Comparison of ENCODE assay signal across 10 cellular contexts in the genomic region with DNA sequence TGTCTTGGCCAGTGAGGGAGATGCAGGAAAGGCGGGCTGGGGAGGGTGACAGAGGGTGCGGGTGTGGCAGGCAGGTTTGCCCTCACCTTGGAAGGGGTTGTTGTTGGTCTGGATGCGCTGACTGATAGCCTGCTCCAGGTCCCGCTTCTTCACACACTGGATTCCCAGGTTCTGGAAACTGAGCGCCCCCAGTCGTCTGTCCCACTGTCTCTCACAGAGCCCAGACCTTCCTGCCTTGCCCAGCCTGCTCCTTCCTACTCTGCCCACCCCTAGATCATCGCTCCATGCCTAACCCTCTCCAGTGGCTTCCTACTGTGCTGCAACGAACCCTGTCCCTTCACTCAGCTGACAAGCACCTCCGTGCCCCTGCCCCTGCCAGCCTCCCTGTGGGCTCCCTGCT. TPM values are rescaled to one million over a fixed set of nuclear protein-coding genes. Genes with fewer than 3 reads are reported as not detected.
DNase-seq lines count a peak whose midpoint lies in the region; ATAC-seq lines count a peak whose summit lies in the region.
"Had no signal": no experiment of that assay in that cellular context is flagged by ENCODE, and none has a peak within 500 bp of the region (broad histone marks: within the 10 kb centered on the region; RNA-seq: fewer than 3 reads in every experiment).

No MANE protein-coding gene starts in this region.

- CTCF ChIA-PET in CD8-positive, alpha-beta memory T cell (lab: Charles Lee): no interaction called here
- CTCF ChIA-PET in activated CD4-positive, alpha-beta memory T cell treated with anti-CD3 and anti-CD28 coated beads, Interleukin-2, amount 10 ng/mL, durations not matched to agents 7 days and 5 days (lab: Charles Lee): interaction anchor here (1.6 kb wide), 1 partner anchor 7 kb away, joined by 3 read pairs; no protein-coding TSS in a partner anchor

- peaks cover 14 to 75% (median 21%) of the 10 kb centered on the region in 3 donors for H3K36me3 Mint-ChIP-seq in CD8-positive, alpha-beta memory T cell
- peaks cover 62% of the 10 kb centered on the region for H3K36me3 Mint-ChIP-seq in activated CD4-positive, alpha-beta memory T cell treated with anti-CD3 and anti-CD28 coated beads, Interleukin-2, amount 10 ng/mL, durations not matched to agents 7 days and 5 days (ENCODE audit: low read depth)
- peaks cover 17 to 40% of the 10 kb centered on the region in 2 donors for H3K36me3 Mint-ChIP-seq in naive B cell

- H3K36me3 ChIP-seq in CD8-positive, alpha-beta memory T cell (ENCODE audit: insufficient read depth, low read length): peaks cover 61% of the 10 kb centered on the region

- no peaks in the 10 kb centered on the region for H3K9me3 Mint-ChIP-seq in CD8-positive, alpha-beta memory T cell
- H3K9me3 Mint-ChIP-seq in activated CD4-positive, alpha-beta memory T cell treated with anti-CD3 and anti-CD28 coated beads, Interleukin-2, amount 10 ng/mL, durations not matched to agents 7 days and 5 days: no peaks in the 10 kb centered on the region
- no peaks in the 10 kb centered on the region for H3K9me3 Mint-ChIP-seq in naive B cell

- H3K27me3 Mint-ChIP-seq in CD8-positive, alpha-beta memory T cell: no peaks in the 10 kb centered on the region
- H3K27me3 Mint-ChIP-seq in activated CD4-positive, alpha-beta memory T cell treated with anti-CD3 and anti-CD28 coated beads, Interleukin-2, amount 10 ng/mL, durations not matched to agents 7 days and 5 days: no peaks in the 10 kb centered on the region
- no peaks in the 10 kb centered on the region for H3K27me3 Mint-ChIP-seq in naive B cell

- DNase-seq in CD8-positive, alpha-beta memory T cell: no peak
- no peak for DNase-seq in activated CD4-positive, alpha-beta memory T cell treated with anti-CD3 and anti-CD28 coated beads, Interleukin-2, amount 10 ng/mL, durations not matched to agents 7 days and 5 days
- DNase-seq in naive B cell (no peak), NCI-H146 treated with DMSO at 0.1 percent for 48 hours (lab: John Stamatoyannopoulos, UW; ENCODE audit: unreplicated experiment) (no peak), HuH-7.5 (ENCODE audit: low spot score) (no peak), NCI-H345 treated with DMSO at 0.1 percent for 48 hours (lab: John Stamatoyannopoulos, UW; ENCODE audit: unreplicated experiment) (no peak)
- DNase-seq: NCI-H1092 treated with DMSO at 0.1 percent for 48 hours, NCI-H510A, small intestine, trophoblast cell had no signal

- H3K27ac Mint-ChIP-seq in CD8-positive, alpha-beta memory T cell: peak overlapping the region in 6 of 8 donors; percentile 51 to 100 (median 88)
- peak overlapping the region; percentile 54 for H3K27ac Mint-ChIP-seq in activated CD4-positive, alpha-beta memory T cell treated with anti-CD3 and anti-CD28 coated beads, Interleukin-2, amount 10 ng/mL, durations not matched to agents 7 days and 5 days
- H3K27ac Mint-ChIP-seq in naive B cell: peak overlapping the region; percentile 49 to 92 (median 82)

- peak overlapping the region in 6 of 7 donors; percentile 38 to 84 (median 44) for H3K4me3 Mint-ChIP-seq in CD8-positive, alpha-beta memory T cell
- no peak overlapping the region for H3K4me3 Mint-ChIP-seq in activated CD4-positive, alpha-beta memory T cell treated with anti-CD3 and anti-CD28 coated beads, Interleukin-2, amount 10 ng/mL, durations not matched to agents 7 days and 5 days
- peak overlapping the region in 4 of 8 donors; percentile 18 to 95 (median 50) for H3K4me3 Mint-ChIP-seq in naive B cell

- H3K4me1 ChIP-seq in CD8-positive, alpha-beta memory T cell (ENCODE audit: insufficient read depth, low read length): peaks cover 22% of the 10 kb centered on the region

- ATAC-seq in naive B cell (ENCODE audit: low read depth in 2 of 2): no peak

- H3K4me1 Mint-ChIP-seq in CD8-positive, alpha-beta memory T cell: peaks cover 47 to 72% (median 54%) of the 10 kb centered on the region in 3 donors
- peaks cover 51% of the 10 kb centered on the region for H3K4me1 Mint-ChIP-seq in activated CD4-positive, alpha-beta memory T cell treated with anti-CD3 and anti-CD28 coated beads, Interleukin-2, amount 10 ng/mL, durations not matched to agents 7 days and 5 days
- H3K4me1 Mint-ChIP-seq in naive B cell: peaks cover 31 to 44% (median 37%) of the 10 kb centered on the region in 3 donors

- POLR2A ChIA-PET in CD8-positive, alpha-beta memory T cell (lab: Charles Lee): interaction anchor here (4.1 kb wide), 1 partner anchor 21 kb away, joined by 32 read pairs; a partner anchor contains a TSS
- POLR2A ChIA-PET in activated CD4-positive, alpha-beta memory T cell treated with anti-CD3 and anti-CD28 coated beads, Interleukin-2, amount 10 ng/mL, durations not matched to agents 7 days and 5 days (lab: Charles Lee): no interaction called here

- H3K27ac ChIP-seq in CD8-positive, alpha-beta memory T cell (ENCODE audit: low read depth, low read length): no peak overlapping the region

- no peaks in the 10 kb centered on the region for H3K27me3 ChIP-seq in CD8-positive, alpha-beta memory T cell (ENCODE audit: insufficient read depth, low read length, poor library complexity, severe bottlenecking)

- no peak overlapping the region for H3K4me3 ChIP-seq in CD8-positive, alpha-beta memory T cell (ENCODE audit: low read length)

- no peaks in the 10 kb centered on the region for H3K9me3 ChIP-seq in CD8-positive, alpha-beta memory T cell (ENCODE audit: low read length)

RNA-seq across cellular contexts. Expression of a gene that starts 2.7 kb away (rescaled TPM):
- 10 to 100 TPM; 87.3 to 89.7 TPM for total RNA-seq in CD8-positive, alpha-beta memory T cell
- 76.0 TPM for polyA plus RNA-seq in CD8-positive, alpha-beta memory T cell
- total RNA-seq in activated CD4-positive, alpha-beta memory T cell treated with anti-CD3 and anti-CD28 coated beads, Interleukin-2, amount 10 ng/mL, durations not matched to agents 7 days and 5 days: 100 to 1,000 TPM in 1 of 2 experiments, 10 to 100 TPM in 1; 91.2 to 102 TPM
- 10 to 100 TPM; 36.3 to 72.2 (median 48.6) TPM for polyA plus RNA-seq in naive B cell (ENCODE audit: low read depth in 6 of 6)

RNA-seq across cellular contexts. Expression of a gene that starts 22.1 kb away (rescaled TPM):
- 100 to 1,000 TPM; 111 to 123 TPM for total RNA-seq in CD8-positive, alpha-beta memory T cell
- polyA plus RNA-seq in CD8-positive, alpha-beta memory T cell: 335 TPM
- total RNA-seq in activated CD4-positive, alpha-beta memory T cell treated with anti-CD3 and anti-CD28 coated beads, Interleukin-2, amount 10 ng/mL, durations not matched to agents 7 days and 5 days: 100 to 1,000 TPM; 201 to 205 TPM
- polyA plus RNA-seq in naive B cell (ENCODE audit: low read depth in 6 of 6): 100 to 1,000 TPM; 160 to 404 (median 207) TPM

RNA-seq across cellular contexts. Expression of a gene that starts 44.5 kb away (rescaled TPM):
- 10 to 100 TPM; 46.4 to 53.1 TPM for total RNA-seq in CD8-positive, alpha-beta memory T cell
- 8.5 TPM for polyA plus RNA-seq in CD8-positive, alpha-beta memory T cell
- total RNA-seq in activated CD4-positive, alpha-beta memory T cell treated with anti-CD3 and anti-CD28 coated beads, Interleukin-2, amount 10 ng/mL, durations not matched to agents 7 days and 5 days: 10 to 100 TPM; 39.8 to 40.3 TPM
- polyA plus RNA-seq in naive B cell (ENCODE audit: low read depth in 6 of 6): 1 to 10 TPM in 5 of 6 donors, not detected in 1; 1.7 to 5.9 (median 3.0) TPM

RNA-seq across cellular contexts. Expression of a gene that starts 46.0 kb away (rescaled TPM):
- 10 to 100 TPM; 61.6 to 65.5 TPM for total RNA-seq in CD8-positive, alpha-beta memory T cell
- polyA plus RNA-seq in CD8-positive, alpha-beta memory T cell: 23.5 TPM
- total RNA-seq in activated CD4-positive, alpha-beta memory T cell treated with anti-CD3 and anti-CD28 coated beads, Interleukin-2, amount 10 ng/mL, durations not matched to agents 7 days and 5 days: 10 to 100 TPM; 67.2 to 71.8 TPM
- 10 to 100 TPM in 4 of 6 donors, 1 to 10 TPM in 2; 9.2 to 20.1 (median 11.9) TPM for polyA plus RNA-seq in naive B cell (ENCODE audit: low read depth in 6 of 6)

RNA-seq across cellular contexts. Expression of a gene that starts 52.0 kb away (rescaled TPM):
- 10 to 100 TPM; 79.9 to 87.1 TPM for total RNA-seq in CD8-positive, alpha-beta memory T cell
- 49.5 TPM for polyA plus RNA-seq in CD8-positive, alpha-beta memory T cell
- 10 to 100 TPM; 62.6 to 63.0 TPM for total RNA-seq in activated CD4-positive, alpha-beta memory T cell treated with anti-CD3 and anti-CD28 coated beads, Interleukin-2, amount 10 ng/mL, durations not matched to agents 7 days and 5 days
- 10 to 100 TPM; 38.9 to 71.8 (median 63.6) TPM for polyA plus RNA-seq in naive B cell (ENCODE audit: low read depth in 6 of 6)
